Comparison of ENCODE assay signal across 8 cellular contexts in genomic region chr18:79506191-79507075, GRCh38.
DNase-seq lines count a peak whose midpoint lies in the region; ATAC-seq and TF ChIP-seq lines count a peak whose summit lies in the region.

No MANE protein-coding gene starts in this region.

- H3K27me3 ChIP-seq in CD8-positive, alpha-beta T cell (ENCODE audit: insufficient read depth, low read length): no peaks in the 10 kb centered on the region
- H3K27me3 ChIP-seq in neuronal stem cell (ENCODE audit: control insufficient read depth in 3 of 3, insufficient read depth in 3 of 3, low read depth in 1 of 3, low read length in 3 of 3) (peaks cover 0 to 15% (median 3%) of the 10 kb centered on the region in 3 experiments), A673 (replicated peaks; ENCODE audit: insufficient read depth, low read depth, low read length, poor library complexity) (no peaks in the 10 kb centered on the region)

- H3K79me1 ChIP-seq in neuronal stem cell (ENCODE audit: low read depth, low read length): no peaks in the 10 kb centered on the region

- peak overlapping the region; percentile 73 for H3K4me3 Mint-ChIP-seq in CD8-positive, alpha-beta T cell
- H3K4me3 Mint-ChIP-seq in effector memory CD8-positive, alpha-beta T cell: peak overlapping the region in 1 of 2 donors; percentile 8

- DNase-seq in CD8-positive, alpha-beta T cell: no peak
- no peak for DNase-seq in effector memory CD8-positive, alpha-beta T cell
- DNase-seq in neuronal stem cell (ENCODE audit: low spot score) (no peak), NCI-H1417 (lab: John Stamatoyannopoulos, UW) (no peak), ACHN (no peak), A673 (ENCODE audit: low spot score) (no peak), DMS53 treated with DMSO at 0.1 percent for 48 hours (lab: John Stamatoyannopoulos, UW; ENCODE audit: unreplicated experiment) (no peak)

- H2BK15ac ChIP-seq in neuronal stem cell (ENCODE audit: low read length): peak overlapping the region; percentile 95

- H2BK5ac ChIP-seq in neuronal stem cell (ENCODE audit: low read length): no peak overlapping the region

- no peak for TF ChIP-seq CTCF in CD8-positive, alpha-beta T cell (IDR thresholded peaks at IDR 0.05)
- no peak for TF ChIP-seq CTCF in A673 (conservative IDR thresholded peaks at IDR 0.05; ENCODE audit: low read depth, low read length)

- CTCF ChIA-PET in CD8-positive, alpha-beta T cell (lab: Charles Lee): interaction anchor here (0.7 to 1.7 kb wide), 3 partner anchors 11 to 126 kb away, joined by 3 to 8 read pairs (median 4); no protein-coding TSS in a partner anchor
- CTCF ChIA-PET in A673 (lab: Charles Lee): no interaction called here

- H2AK5ac ChIP-seq in neuronal stem cell (ENCODE audit: low read depth, low read length): peak overlapping the region; percentile 76

- peak overlapping the region; percentile 93 for H2AFZ ChIP-seq in neuronal stem cell (ENCODE audit: low read length)

- peaks cover 29% of the 10 kb centered on the region for H3K4me1 ChIP-seq in CD8-positive, alpha-beta T cell (ENCODE audit: insufficient read depth, low read length)
- H3K4me1 ChIP-seq in neuronal stem cell (ENCODE audit: control insufficient read depth in 2 of 2, insufficient read depth in 1 of 2, low read depth in 1 of 2, low read length in 2 of 2) (peaks cover 3 to 17% of the 10 kb centered on the region in 2 donors), A673 (ENCODE audit: insufficient read depth, low read length, poor library complexity, severe bottlenecking) (no peaks in the 10 kb centered on the region)

- peak overlapping the region; percentile 43 for H3K27ac ChIP-seq in CD8-positive, alpha-beta T cell (ENCODE audit: low read depth, low read length)
- H3K27ac ChIP-seq in KOPT-K1 (ENCODE audit: low read depth, low read length, poor library complexity, severe bottlenecking) (peak overlapping the region; percentile 90), neuronal stem cell (replicated peaks; ENCODE audit: low read length) (no peak overlapping the region), A673 (ENCODE audit: low read depth, low read length, poor library complexity, severe bottlenecking) (no peak overlapping the region)

- no peak overlapping the region for H3K9ac ChIP-seq in neuronal stem cell (ENCODE audit: low read depth, low read length, poor library complexity)

- no peaks in the 10 kb centered on the region for H3K9me3 Mint-ChIP-seq in CD8-positive, alpha-beta T cell
- no peaks in the 10 kb centered on the region for H3K9me3 Mint-ChIP-seq in effector memory CD8-positive, alpha-beta T cell

- peak overlapping the region; percentile 53 for H3K4ac ChIP-seq in neuronal stem cell (ENCODE audit: low read length)

- H3K27me3 Mint-ChIP-seq in CD8-positive, alpha-beta T cell (ENCODE audit: low read depth): no peaks in the 10 kb centered on the region
- no peaks in the 10 kb centered on the region for H3K27me3 Mint-ChIP-seq in effector memory CD8-positive, alpha-beta T cell

- H3K23ac ChIP-seq in neuronal stem cell (ENCODE audit: low read depth, low read length, poor library complexity): peak overlapping the region; percentile 83

- no peak overlapping the region for H3K14ac ChIP-seq in neuronal stem cell (ENCODE audit: low read length)

- intact Hi-C loops in CD8-positive, alpha-beta T cell (cut with DNase I, micrococcal nuclease): loop anchor here in 1 of 2 experiments (2.0 kb wide), 1 partner anchor 16 kb away; no protein-coding TSS in a partner anchor
- intact Hi-C loops in A673 (cut with micrococcal nuclease; ENCODE audit: unreplicated experiment): no loop called here

- ATAC-seq in CD8-positive, alpha-beta T cell: peak; percentile 47
- ATAC-seq in effector memory CD8-positive, alpha-beta T cell (replicated peaks): no peak

- peaks cover 3% of the 10 kb centered on the region for H3K36me3 ChIP-seq in CD8-positive, alpha-beta T cell (ENCODE audit: insufficient read depth, low read length)
- no peaks in the 10 kb centered on the region for H3K36me3 ChIP-seq in KOPT-K1 (ENCODE audit: insufficient read depth, low read length)
- no peaks in the 10 kb centered on the region for H3K36me3 ChIP-seq in neuronal stem cell (replicated peaks in 1 of 2; ENCODE audit: control insufficient read depth in 2 of 2, insufficient read depth in 2 of 2, low read length in 2 of 2)
- no peaks in the 10 kb centered on the region for H3K36me3 ChIP-seq in A673 (ENCODE audit: insufficient read depth, low read length, poor library complexity, severe bottlenecking)

- no TSS peak for BruUV-seq in A673 (replicated peaks; lab: Mats Ljungman, UMichigan)

- H4K91ac ChIP-seq in neuronal stem cell (ENCODE audit: low read depth, low read length, poor library complexity): no peak overlapping the region

- no peak overlapping the region for H4K8ac ChIP-seq in neuronal stem cell (ENCODE audit: low read depth, low read length)

- WGBS in neuronal stem cell (ENCODE audit: extremely low coverage in 2 of 2, insufficient read length in 2 of 2, insufficient replicate concordance in 1 of 2), 2 donors: no CpG with 5 or more reads among the region's 20 CpGs

- peak overlapping the region; percentile 36 for H3K4me3 ChIP-seq in CD8-positive, alpha-beta T cell (ENCODE audit: low read depth, low read length)
- no peak overlapping the region for H3K4me3 ChIP-seq in neuronal stem cell (ENCODE audit: low read length in 2 of 2)
- H3K4me3 ChIP-seq in A673 (ENCODE audit: low read depth, low read length, poor library complexity, severe bottlenecking): no peak overlapping the region

- peak overlapping the region; percentile 76 for H2BK120ac ChIP-seq in neuronal stem cell (ENCODE audit: low read depth, low read length)

- H3K36me3 Mint-ChIP-seq in CD8-positive, alpha-beta T cell: peaks cover 22% of the 10 kb centered on the region
- peaks cover 6% of the 10 kb centered on the region for H3K36me3 Mint-ChIP-seq in effector memory CD8-positive, alpha-beta T cell (ENCODE audit: insufficient read depth)

- POLR2A ChIA-PET in CD8-positive, alpha-beta T cell (lab: Charles Lee): interaction anchor here (0.8 to 3.1 kb wide), 3 partner anchors 10 to 17 kb away, joined by 3 to 23 read pairs (median 5); no protein-coding TSS in a partner anchor
- POLR2A ChIA-PET in A673 (lab: Charles Lee; ENCODE audit: low non-redundant PET): no interaction called here

- no peaks in the 10 kb centered on the region for H3K9me3 ChIP-seq in CD8-positive, alpha-beta T cell (ENCODE audit: low read length)
- H3K9me3 ChIP-seq in KOPT-K1 (ENCODE audit: insufficient read depth, low read length, poor library complexity, severe bottlenecking) (no peaks in the 10 kb centered on the region), neuronal stem cell (replicated peaks in 1 of 2; ENCODE audit: control insufficient read depth in 2 of 2, insufficient read depth in 1 of 2, low read depth in 1 of 2, low read length in 2 of 2) (no peaks in the 10 kb centered on the region), A673 (ENCODE audit: low read depth, low read length, poor library complexity, severe bottlenecking) (no peaks in the 10 kb centered on the region)

- H3K4me2 ChIP-seq in neuronal stem cell (ENCODE audit: insufficient read depth, low read length, poor library complexity, severe bottlenecking): peak overlapping the region; percentile 44

- H3K4me1 Mint-ChIP-seq in CD8-positive, alpha-beta T cell (ENCODE audit: low read depth): peaks cover 56% of the 10 kb centered on the region
- peaks cover 15 to 49% of the 10 kb centered on the region in 2 donors for H3K4me1 Mint-ChIP-seq in effector memory CD8-positive, alpha-beta T cell (ENCODE audit: low read depth in 2 of 2)

- peak overlapping the region; percentile 92 for H3K27ac Mint-ChIP-seq in CD8-positive, alpha-beta T cell
- peak overlapping the region; percentile 77 to 81 for H3K27ac Mint-ChIP-seq in effector memory CD8-positive, alpha-beta T cell

- in situ Hi-C loops in ACHN (cut with HindIII; ENCODE audit: low pct_ligation_motif_present, low pct_unique_long_range_greater_than_20kb, low sequenced_read_pairs): no loop called here

- H2BK12ac ChIP-seq in neuronal stem cell (ENCODE audit: low read length): no peak overlapping the region

- peak overlapping the region; percentile 96 for H3K18ac ChIP-seq in neuronal stem cell (ENCODE audit: low read length)

Comparison
In these comparisons a context has a peak if more than half of its experiments do, and no peak if none do; other contexts are left out.
1. H3K27ac ChIP-seq: peak in CD8-positive, alpha-beta T cell (single experiment) and KOPT-K1 (single experiment); none in neuronal stem cell (single experiment) and A673 (single experiment).